In genomic region chr16:87133112-87133850, GRCh38 we compare ENCODE assay signal across 13 cellular contexts.
"Had no signal": no experiment of that assay in that cellular context is flagged by ENCODE, and none has a peak within 500 bp of the region (broad histone marks: within the 10 kb centered on the region; RNA-seq: fewer than 3 reads in every experiment).

No MANE protein-coding gene starts in this region.

- H3K9me3 Mint-ChIP-seq: immature natural killer cell had no signal

- H3K9me3 ChIP-seq: body of pancreas had no signal

- DNase-seq: activated B cell treated with CpG ODN at 0.5 μM for 24 hours; activated CD4-positive, alpha-beta T cell treated with anti-CD3 and anti-CD28 coated beads, Interleukin-2, amount 50 U/mL, for 1 hour; body of pancreas; endodermal cell; erythroblast; immature natural killer cell; left colon; stimulated activated CD4-positive, alpha-beta T cell treated with anti-CD3 and anti-CD28 coated beads, Interleukin-12 subunit alpha, Interleukin-12 subunit beta, amount 100 ng/mL, for 4 hours; stimulated activated naive CD4-positive, alpha-beta T cell; T-cell had no signal

- H3K27ac ChIP-seq: body of pancreas, SK-N-MC had no signal

- H3K4me1 ChIP-seq: body of pancreas had no signal

- H3K27ac Mint-ChIP-seq: activated B cell treated with CpG ODN at 0.5 μM for 24 hours; activated naive CD4-positive, alpha-beta T cell treated with anti-CD3 and anti-CD28 coated beads, Interleukin-2, amount 50 U/mL, for 24 hours; activated T-helper 2 cell treated with anti-CD3 and anti-CD28 coated beads, Interferon-gamma antibody, Interleukin-2, Interleukin-4, amounts not matched to agents 10 μg/mL and 5 μg/mL and 100 μg/mL, durations not matched to agents 14 hours and 24 hours and 36 hours; endodermal cell; immature natural killer cell; T-cell had no signal

- H3K36me3 Mint-ChIP-seq: immature natural killer cell, T-cell had no signal

- H3K4me3 ChIP-seq: body of pancreas, SK-N-MC had no signal

- H3K4me3 Mint-ChIP-seq: activated B cell treated with CpG ODN at 0.5 μM for 24 hours; activated naive CD4-positive, alpha-beta T cell treated with anti-CD3 and anti-CD28 coated beads, Interleukin-2, amount 50 U/mL, for 24 hours; endodermal cell; immature natural killer cell; T-cell had no signal

- H3K27me3 Mint-ChIP-seq: activated naive CD4-positive, alpha-beta T cell treated with anti-CD3 and anti-CD28 coated beads, Interleukin-2, amount 50 U/mL, for 24 hours; T-cell had no signal

- H3K4me1 Mint-ChIP-seq: activated B cell treated with CpG ODN at 0.5 μM for 24 hours; activated naive CD4-positive, alpha-beta T cell treated with anti-CD3 and anti-CD28 coated beads, Interleukin-2, amount 50 U/mL, for 24 hours; immature natural killer cell; T-cell had no signal

- H3K27me3 ChIP-seq: body of pancreas had no signal
